Comparison of ENCODE assay signal across 12 cellular contexts in genomic region chr4:10112658-10113284, GRCh38. TPM values are rescaled to one million over a fixed set of nuclear protein-coding genes. Genes with fewer than 3 reads are reported as not detected.
DNase-seq lines count a peak whose midpoint lies in the region; ATAC-seq lines count a peak whose summit lies in the region.
"Had no signal": no experiment of that assay in that cellular context is flagged by ENCODE, and none has a peak within 500 bp of the region (broad histone marks: within the 10 kb centered on the region; RNA-seq: fewer than 3 reads in every experiment).

No MANE protein-coding gene starts in this region.

- no peak for DNase-seq in activated CD4-positive, alpha-beta T cell treated with anti-CD3 and anti-CD28 coated beads for 36 hours
- DNase-seq in activated CD4-positive, alpha-beta T cell treated with anti-CD3 and anti-CD28 coated beads for 1 hour = no peak
- no peak for DNase-seq in activated CD8-positive, alpha-beta T cell treated with anti-CD3 and anti-CD28 coated beads, Interleukin-2, amount 10 ng/mL, durations not matched to agents 7 days and 5 days
- no peak for DNase-seq in NCI-H748 treated with DMSO at 0.1 percent for 48 hours (lab: John Stamatoyannopoulos, UW)
- DNase-seq in NCI-H146 (lab: John Stamatoyannopoulos, UW) = no peak
- DNase-seq in sciatic nerve (ENCODE audit: low spot score) = no peak
- DNase-seq: activated gamma-delta T cell; NCI-H2081 treated with DMSO at 0.1 percent for 48 hours; NK-92 treated with Interleukin-12 subunit alpha and Interleukin-12 subunit beta, amount 100 ng/mL, for 24 hours; upper lobe of right lung had no signal

- CTCF ChIA-PET in activated CD4-positive, alpha-beta T cell treated with anti-CD3 and anti-CD28 coated beads for 36 hours (lab: Charles Lee) = interaction anchor here (0.6 kb wide), 1 partner anchor 140 kb away, joined by 4 read pairs; no protein-coding TSS in a partner anchor
- CTCF ChIA-PET in activated CD8-positive, alpha-beta T cell treated with anti-CD3 and anti-CD28 coated beads, Interleukin-2, amount 10 ng/mL, durations not matched to agents 7 days and 5 days (lab: Charles Lee) = interaction anchor here (1.5 kb wide), 1 partner anchor 13 kb away, joined by 5 read pairs; no protein-coding TSS in a partner anchor

- peak overlapping the region; percentile 96 for H3K4me3 Mint-ChIP-seq in activated CD4-positive, alpha-beta T cell treated with anti-CD3 and anti-CD28 coated beads for 36 hours
- H3K4me3 Mint-ChIP-seq in activated CD8-positive, alpha-beta T cell treated with anti-CD3 and anti-CD28 coated beads, Interleukin-2, amount 10 ng/mL, durations not matched to agents 7 days and 5 days = peak overlapping the region; percentile 96

- H3K27ac ChIP-seq in iPS-20b (ENCODE audit: low read length) (no peak overlapping the region), skeletal muscle tissue (ENCODE audit: low read depth, low read length) (peak overlapping the region; percentile 98)
- H3K27ac ChIP-seq: upper lobe of right lung had no signal

- no peaks in the 10 kb centered on the region for H3K27me3 Mint-ChIP-seq in activated CD4-positive, alpha-beta T cell treated with anti-CD3 and anti-CD28 coated beads for 36 hours
- no peaks in the 10 kb centered on the region for H3K27me3 Mint-ChIP-seq in activated CD8-positive, alpha-beta T cell treated with anti-CD3 and anti-CD28 coated beads, Interleukin-2, amount 10 ng/mL, durations not matched to agents 7 days and 5 days (ENCODE audit: low read depth)

- intact Hi-C loops in activated CD4-positive, alpha-beta T cell treated with anti-CD3 and anti-CD28 coated beads for 36 hours (cut with DNase I, micrococcal nuclease) = no loop called here
- intact Hi-C loops in sciatic nerve (cut with DNase I) = no loop called here

- no peak for ATAC-seq in activated CD4-positive, alpha-beta T cell treated with anti-CD3 and anti-CD28 coated beads for 36 hours
- no peak for ATAC-seq in activated CD8-positive, alpha-beta T cell treated with anti-CD3 and anti-CD28 coated beads, Interleukin-2, amount 10 ng/mL, durations not matched to agents 7 days and 5 days
- no peak for ATAC-seq in sciatic nerve
- ATAC-seq: upper lobe of right lung had no signal

- POLR2A ChIA-PET in activated CD4-positive, alpha-beta T cell treated with anti-CD3 and anti-CD28 coated beads for 36 hours (lab: Charles Lee) = no interaction called here
- POLR2A ChIA-PET in activated CD8-positive, alpha-beta T cell treated with anti-CD3 and anti-CD28 coated beads, Interleukin-2, amount 10 ng/mL, durations not matched to agents 7 days and 5 days (lab: Charles Lee) = interaction anchor here (1.0 to 2.0 kb wide), 3 partner anchors 10 to 345 kb away, joined by 3 to 6 read pairs (median 4); no protein-coding TSS in a partner anchor

- peaks cover 43% of the 10 kb centered on the region for H3K4me1 ChIP-seq in iPS-20b (ENCODE audit: insufficient read depth, low read length)
- H3K4me1 ChIP-seq in skeletal muscle tissue (ENCODE audit: control insufficient read depth in 3 of 3, insufficient read depth in 3 of 3, low read length in 3 of 3) = peaks cover 75 to 89% (median 87%) of the 10 kb centered on the region in 3 donors

- H3K9ac ChIP-seq in iPS-20b (ENCODE audit: low read depth, low read length) (no peak overlapping the region), skeletal muscle tissue (ENCODE audit: low read depth in 1 of 3, low read length in 3 of 3) (peak overlapping the region in 2 of 3 donors; percentile 43 to 60)

- H3K36me3 ChIP-seq in iPS-20b (ENCODE audit: insufficient read depth, low read depth, low read length) (peaks cover 80% of the 10 kb centered on the region), skeletal muscle tissue (ENCODE audit: control insufficient read depth in 3 of 3, insufficient read depth in 3 of 3, low read length in 3 of 3) (peaks cover 40 to 58% (median 52%) of the 10 kb centered on the region in 3 donors)

- H3K27me3 ChIP-seq in iPS-20b (ENCODE audit: insufficient read depth, low read length) (no peaks in the 10 kb centered on the region), skeletal muscle tissue (ENCODE audit: control insufficient read depth in 3 of 3, insufficient read depth in 3 of 3, low read length in 3 of 3) (no peaks in the 10 kb centered on the region)
- H3K27me3 ChIP-seq: upper lobe of right lung had no signal

- 0 out of 2 replicates have a peak overlapping the region, but pooled peaks have one; percentile 38 for H3K4me3 ChIP-seq in iPS-20b (ENCODE audit: low read length)
- H3K4me3 ChIP-seq in skeletal muscle tissue (ENCODE audit: low read length in 3 of 3) = no peak overlapping the region
- H3K4me3 ChIP-seq: upper lobe of right lung had no signal

- peaks cover 77% of the 10 kb centered on the region for H3K4me1 Mint-ChIP-seq in activated CD4-positive, alpha-beta T cell treated with anti-CD3 and anti-CD28 coated beads for 36 hours
- H3K4me1 Mint-ChIP-seq in activated CD8-positive, alpha-beta T cell treated with anti-CD3 and anti-CD28 coated beads, Interleukin-2, amount 10 ng/mL, durations not matched to agents 7 days and 5 days (ENCODE audit: low read depth) = peaks cover 82% of the 10 kb centered on the region

- no peaks in the 10 kb centered on the region for H3K9me3 Mint-ChIP-seq in activated CD4-positive, alpha-beta T cell treated with anti-CD3 and anti-CD28 coated beads for 36 hours (ENCODE audit: low read depth)
- no peaks in the 10 kb centered on the region for H3K9me3 Mint-ChIP-seq in activated CD8-positive, alpha-beta T cell treated with anti-CD3 and anti-CD28 coated beads, Interleukin-2, amount 10 ng/mL, durations not matched to agents 7 days and 5 days (ENCODE audit: insufficient read depth)

- H3K9me3 ChIP-seq in iPS-20b (ENCODE audit: insufficient read depth, low read depth, low read length) = no peaks in the 10 kb centered on the region
- H3K9me3 ChIP-seq in skeletal muscle tissue (ENCODE audit: control insufficient read depth in 3 of 3, low read length in 3 of 3) = no peaks in the 10 kb centered on the region
- H3K9me3 ChIP-seq: upper lobe of right lung had no signal

- H3K27ac Mint-ChIP-seq in activated CD4-positive, alpha-beta T cell treated with anti-CD3 and anti-CD28 coated beads for 36 hours = peak overlapping the region; percentile 78
- peak overlapping the region; percentile 62 for H3K27ac Mint-ChIP-seq in activated CD8-positive, alpha-beta T cell treated with anti-CD3 and anti-CD28 coated beads, Interleukin-2, amount 10 ng/mL, durations not matched to agents 7 days and 5 days

- peaks cover 77% of the 10 kb centered on the region for H3K36me3 Mint-ChIP-seq in activated CD4-positive, alpha-beta T cell treated with anti-CD3 and anti-CD28 coated beads for 36 hours (ENCODE audit: low read depth)
- peaks cover 84% of the 10 kb centered on the region for H3K36me3 Mint-ChIP-seq in activated CD8-positive, alpha-beta T cell treated with anti-CD3 and anti-CD28 coated beads, Interleukin-2, amount 10 ng/mL, durations not matched to agents 7 days and 5 days (ENCODE audit: low read depth)

RNA-seq across cellular contexts. Expression of gene WDR1, which starts 3.8 kb away (rescaled TPM):
- 100 to 1,000 TPM; 308 to 354 TPM for total RNA-seq in activated CD4-positive, alpha-beta T cell treated with anti-CD3 and anti-CD28 coated beads for 36 hours
- total RNA-seq in activated CD8-positive, alpha-beta T cell treated with anti-CD3 and anti-CD28 coated beads, Interleukin-2, amount 10 ng/mL, durations not matched to agents 7 days and 5 days = 100 to 1,000 TPM; 516 to 550 TPM
- total RNA-seq in skeletal muscle tissue (96.0 TPM), sciatic nerve (264 TPM)
